In the genomic region with DNA sequence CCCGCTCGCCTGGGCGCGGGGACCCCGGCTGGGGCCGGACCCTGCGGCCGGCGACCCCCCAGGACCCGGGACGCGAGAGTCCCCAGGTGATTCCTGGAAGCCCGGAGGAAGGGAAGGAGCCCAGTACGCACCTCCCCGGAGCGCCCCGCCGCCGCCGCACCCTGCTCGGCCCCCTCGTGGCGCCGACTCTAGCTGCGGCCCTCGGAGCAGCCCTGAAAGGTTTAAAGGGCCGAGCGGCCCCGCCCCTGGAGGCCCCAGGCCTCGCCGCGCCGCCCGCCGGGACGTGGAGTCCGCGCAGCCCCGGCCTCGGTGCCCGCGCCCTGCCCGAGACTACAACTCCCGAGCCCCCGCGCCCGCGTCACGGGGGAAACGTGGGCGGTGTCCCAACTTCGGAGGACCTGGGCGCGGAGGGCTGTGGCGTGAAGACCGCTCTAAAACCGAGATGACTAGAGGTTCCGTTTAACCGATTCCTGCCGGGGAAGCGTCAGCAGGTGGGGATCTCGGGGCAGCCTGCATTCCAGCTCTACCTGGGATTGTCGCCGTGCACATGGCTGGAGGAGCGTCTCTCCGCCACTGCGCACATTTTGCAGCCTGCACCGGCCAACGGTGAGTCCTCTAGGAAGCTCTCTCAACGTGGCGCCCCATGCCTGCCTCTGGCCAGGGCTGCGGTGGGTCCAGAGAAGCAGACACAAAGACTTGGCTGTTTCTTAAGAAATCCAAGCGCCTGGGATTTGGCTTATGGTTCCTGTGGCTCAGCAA, we compare ENCODE assay signal across 8 cellular contexts. TPM values are rescaled to one million over a fixed set of nuclear protein-coding genes. Genes with fewer than 3 reads are reported as not detected.
DNase-seq lines count a peak whose midpoint lies in the region; ATAC-seq and TF ChIP-seq lines count a peak whose summit lies in the region.

TSS of gene TMEM150A (minus strand) at position 223 of the 759 bp plus-strand sequence. CDS start 750 bp downstream, outside the sequence.

- no peak within 1 kb of the TSS for H3K27ac Mint-ChIP-seq in T-helper 1 cell treated with Interleukin-12 subunit alpha and Interleukin-12 subunit beta and Interleukin-4 antibody, amounts not matched to agents 30 μg/mL and 1 μg/mL, for 36 hours

- 0 to 1% (median 1%) methylated on average over 59 to 73 of the region's 73 CpGs for WGBS in psoas muscle, 3 donors
- under 1% methylated on average over 73 of the region's 73 CpGs for WGBS in urinary bladder

- H3K9me3 Mint-ChIP-seq in T-helper 1 cell treated with Interleukin-12 subunit alpha and Interleukin-12 subunit beta and Interleukin-4 antibody, amounts not matched to agents 30 μg/mL and 1 μg/mL, for 36 hours, result no peaks in the 10 kb centered on the region

- H3K27me3 ChIP-seq in psoas muscle (ENCODE audit: insufficient read depth in 3 of 3, low read length in 2 of 3), result no peaks in the 10 kb centered on the region

- peak within 1 kb of the TSS; percentile 82 for H3K4me3 ChIP-seq in GM12875 (ENCODE audit: low read depth, low read length)
- peak within 1 kb of the TSS; percentile 74 for H3K4me3 ChIP-seq in psoas muscle
- peak within 1 kb of the TSS; percentile 62 for H3K4me3 ChIP-seq in urinary bladder (ENCODE audit: low read depth, low read length)

- intact Hi-C loops in left ventricle myocardium superior (cut with micrococcal nuclease) (no loop called here), psoas muscle (cut with DNase I) (no loop called here)

- peaks cover 11% of the 10 kb centered on the region for H3K4me1 Mint-ChIP-seq in T-helper 1 cell treated with Interleukin-12 subunit alpha and Interleukin-12 subunit beta and Interleukin-4 antibody, amounts not matched to agents 30 μg/mL and 1 μg/mL, for 36 hours (ENCODE audit: low read depth)

- H3K36me3 ChIP-seq in psoas muscle (ENCODE audit: insufficient read depth in 1 of 2, low read depth in 1 of 2) (peaks cover 0 to 41% of the 10 kb centered on the region in 2 donors), urinary bladder (ENCODE audit: insufficient read depth) (no peaks in the 10 kb centered on the region)

- peak; percentile 38; the same call in 1 of the 2 replicates for TF ChIP-seq CTCF in GM12875 (IDR thresholded peaks at IDR 0.05; ENCODE audit: borderline replicate concordance, insufficient read depth, low read depth, low read length)
- peak; percentile 48 for TF ChIP-seq CTCF in psoas muscle (IDR thresholded peaks at IDR 0.05)

- H3K36me3 Mint-ChIP-seq in T-helper 1 cell treated with Interleukin-12 subunit alpha and Interleukin-12 subunit beta and Interleukin-4 antibody, amounts not matched to agents 30 μg/mL and 1 μg/mL, for 36 hours (ENCODE audit: low read depth), result peaks cover 7% of the 10 kb centered on the region

- DNase-seq in NCI-H1105 (lab: John Stamatoyannopoulos, UW) (peak; percentile 83), amygdala (lab: John Stamatoyannopoulos, UW) (peak; percentile 49 to 96 (median 85)), left ventricle myocardium superior (peak; percentile 98), psoas muscle (peak; percentile 98)

- H3K4me3 Mint-ChIP-seq in T-helper 1 cell treated with Interleukin-12 subunit alpha and Interleukin-12 subunit beta and Interleukin-4 antibody, amounts not matched to agents 30 μg/mL and 1 μg/mL, for 36 hours, result peak within 1 kb of the TSS; percentile 90

- no peaks in the 10 kb centered on the region for H3K9me3 ChIP-seq in psoas muscle

- H3K27ac ChIP-seq in psoas muscle (peak within 1 kb of the TSS; percentile 89), urinary bladder (ENCODE audit: low read depth) (peak within 1 kb of the TSS; percentile 51)

- peaks cover 57% of the 10 kb centered on the region for H3K4me1 ChIP-seq in psoas muscle
- no peaks in the 10 kb centered on the region for H3K4me1 ChIP-seq in urinary bladder (ENCODE audit: insufficient read depth)

- ATAC-seq in HG02623 (IDR thresholded peaks at IDR 0.05; ENCODE audit: unreplicated experiment), result peak; percentile 96
- ATAC-seq in left ventricle myocardium superior, result peak; percentile 94
- ATAC-seq in psoas muscle, result peak; percentile 80 to 90 (median 88)

- H3K27me3 Mint-ChIP-seq in T-helper 1 cell treated with Interleukin-12 subunit alpha and Interleukin-12 subunit beta and Interleukin-4 antibody, amounts not matched to agents 30 μg/mL and 1 μg/mL, for 36 hours (ENCODE audit: low read depth), result peaks cover 3% of the 10 kb centered on the region

RNA-seq across cellular contexts. Expression of gene TMEM150A, which starts in this region (rescaled TPM):
- total RNA-seq in left ventricle myocardium superior (14.9 TPM), psoas muscle (10 to 100 TPM; 20.1 to 54.3 (median 30.9) TPM), urinary bladder (6.3 TPM)
- polyA plus RNA-seq in psoas muscle (10 to 100 TPM; 17.4 to 82.6 (median 40.3) TPM), urinary bladder (39.0 TPM)

Comparison
In these comparisons a context has a peak if more than half of its experiments do, and no peak if none do; other contexts are left out.
1. Peak in every context shown above with its lines: DNase-seq, ATAC-seq, H3K4me3 ChIP-seq and H3K27ac ChIP-seq.